13 cellular contexts compared by ENCODE assay signal in genomic region chr19:7575426-7576040, GRCh38. TPM values are rescaled to one million over a fixed set of nuclear protein-coding genes. Genes with fewer than 3 reads are reported as not detected.
A peak's percentile ranks its signal among the peaks of the same experiment; 100 is the strongest.
DNase-seq lines count a peak whose midpoint lies in the region; ATAC-seq, FAIRE-seq and TF ChIP-seq lines count a peak whose summit lies in the region.
"Had no signal": no experiment of that assay in that cellular context is flagged by ENCODE, and none has a peak within 500 bp of the region (broad histone marks: within the 10 kb centered on the region; RNA-seq: fewer than 3 reads in every experiment).

No MANE protein-coding gene starts in this region.

- no peak overlapping the region for H3K4me3 ChIP-seq in GM12865 (ENCODE audit: low read depth, low read length)
- H3K4me3 ChIP-seq: coronary artery, thyroid gland had no signal

- H3K9me3 Mint-ChIP-seq in memory B cell: peaks cover 3% of the 10 kb centered on the region
- peaks cover 4% of the 10 kb centered on the region for H3K9me3 Mint-ChIP-seq in stimulated activated memory B cell treated with anti-CD40 and anti-IgM and Interleukin-4, amounts not matched to agents 10 μg/mL and 1 μg/mL and 100 μg/mL, for 72 hours
- H3K9me3 Mint-ChIP-seq: nephron had no signal

- H3K4me3 Mint-ChIP-seq in memory B cell: no peak overlapping the region
- H3K4me3 Mint-ChIP-seq in stimulated activated memory B cell treated with anti-CD40 and anti-IgM and Interleukin-4, amounts not matched to agents 10 μg/mL and 1 μg/mL and 100 μg/mL, for 72 hours: no peak overlapping the region
- H3K4me3 Mint-ChIP-seq: nephron had no signal

- H3K27ac Mint-ChIP-seq in memory B cell: no peak overlapping the region
- no peak overlapping the region for H3K27ac Mint-ChIP-seq in stimulated activated memory B cell treated with anti-CD40 and anti-IgM and Interleukin-4, amounts not matched to agents 10 μg/mL and 1 μg/mL and 100 μg/mL, for 72 hours
- H3K27ac Mint-ChIP-seq: nephron had no signal

- DNase-seq in GM12865 (ENCODE audit: low read depth) (peak; percentile 36), M059J (ENCODE audit: low read depth) (peak; percentile 18), memory B cell (ENCODE audit: low spot score in 2 of 2) (no peak), head of caudate nucleus (no peak)
- DNase-seq: H7, NCI-H1930, thyroid gland had no signal

- H3K27me3 Mint-ChIP-seq in memory B cell: peaks cover 8% of the 10 kb centered on the region
- peaks cover 21% of the 10 kb centered on the region for H3K27me3 Mint-ChIP-seq in stimulated activated memory B cell treated with anti-CD40 and anti-IgM and Interleukin-4, amounts not matched to agents 10 μg/mL and 1 μg/mL and 100 μg/mL, for 72 hours

- H3K36me3 Mint-ChIP-seq in memory B cell: peaks cover 3% of the 10 kb centered on the region
- H3K36me3 Mint-ChIP-seq in stimulated activated memory B cell treated with anti-CD40 and anti-IgM and Interleukin-4, amounts not matched to agents 10 μg/mL and 1 μg/mL and 100 μg/mL, for 72 hours: no peaks in the 10 kb centered on the region

- TF ChIP-seq CTCF in GM12865 (IDR thresholded peaks at IDR 0.05; ENCODE audit: insufficient read depth, low read depth, low read length, missing control alignments): no peak

- H3K4me1 Mint-ChIP-seq in memory B cell: no peaks in the 10 kb centered on the region
- peaks cover 4% of the 10 kb centered on the region for H3K4me1 Mint-ChIP-seq in stimulated activated memory B cell treated with anti-CD40 and anti-IgM and Interleukin-4, amounts not matched to agents 10 μg/mL and 1 μg/mL and 100 μg/mL, for 72 hours
- H3K4me1 Mint-ChIP-seq: nephron had no signal

- ATAC-seq in memory B cell (ENCODE audit: low read depth) (peak; percentile 70), HG03439 (IDR thresholded peaks at IDR 0.05; ENCODE audit: unreplicated experiment) (no peak)
- ATAC-seq in stimulated activated memory B cell treated with anti-CD40 and anti-IgM and Interleukin-4, amounts not matched to agents 10 μg/mL and 1 μg/mL and 100 μg/mL, for 72 hours: no peak

- peak; percentile 63 for FAIRE-seq in TTC549 (lab: Jason Lieb, UNC)
- FAIRE-seq: GM12892 had no signal

- intact Hi-C loops in head of caudate nucleus (cut with DNase I): no loop called here

RNA-seq across cellular contexts. Expression of gene CAMSAP3, which starts 20.1 kb away (rescaled TPM):
- 0.15 TPM in 1 of 2 replicates, not detected in the other for total RNA-seq in M059J (2014; rRNA removed; shearing (Covaris generic))

RNA-seq across cellular contexts. Expression of gene PNPLA6, which starts 40.0 kb away (rescaled TPM):
- total RNA-seq in M059J (2014; rRNA removed; shearing (Covaris generic)): 46.3 and 86.0 TPM in 2 replicates

RNA-seq across cellular contexts. Expression of gene MCOLN1, which starts 53.1 kb away (rescaled TPM):
- 2.9 and 7.8 TPM in 2 replicates for total RNA-seq in M059J (2014; rRNA removed; shearing (Covaris generic))

RNA-seq across cellular contexts. Expression of gene XAB2, which starts 53.8 kb away (rescaled TPM):
- 26.0 and 38.5 TPM in 2 replicates for total RNA-seq in M059J (2014; rRNA removed; shearing (Covaris generic))

RNA-seq across cellular contexts. Expression of gene PET100, which starts 54.1 kb away (rescaled TPM):
- 54.8 and 67.8 TPM in 2 replicates for total RNA-seq in M059J (2014; rRNA removed; shearing (Covaris generic))

Comparison
In these comparisons a context has a peak if more than half of its experiments do, and no peak if none do; other contexts are left out.
1. DNase-seq: peak in GM12865 (single experiment) and M059J (single experiment); none in memory B cell (0 of 2) and head of caudate nucleus (0 of 42).